In the genomic region with DNA sequence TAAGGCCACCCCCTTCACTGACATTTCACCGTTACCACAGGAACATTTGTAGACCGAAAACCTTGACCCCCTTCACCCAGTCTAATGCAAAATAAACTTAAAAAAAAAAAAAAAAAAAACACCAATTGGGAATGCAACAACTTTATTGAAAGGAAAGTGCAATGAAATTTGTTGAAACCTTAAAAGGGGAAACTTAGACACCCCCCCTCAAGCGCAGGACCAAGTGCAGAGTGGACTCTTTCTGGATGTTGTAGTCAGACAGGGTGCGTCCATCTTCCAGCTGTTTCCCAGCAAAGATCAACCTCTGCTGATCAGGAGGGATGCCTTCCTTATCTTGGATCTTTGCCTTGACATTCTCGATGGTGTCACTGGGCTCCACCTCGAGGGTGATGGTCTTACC, we compare ENCODE assay signal across 8 cellular contexts. TPM values are rescaled to one million over a fixed set of nuclear protein-coding genes. Genes with fewer than 3 reads are reported as not detected.
DNase-seq lines count a peak whose midpoint lies in the region; ATAC-seq and TF ChIP-seq lines count a peak whose summit lies in the region.
"Not testable (repeated sequence)": the region's sequence is repeated elsewhere in the genome, so short reads cannot be mapped to it uniquely, and the experiment has no call there.

No MANE protein-coding gene starts in this region.

- H3K36me3 Mint-ChIP-seq in CD14-positive monocyte, result peaks cover 35% of the 10 kb centered on the region in 2 donors
- H3K36me3 Mint-ChIP-seq in activated CD8-positive, alpha-beta T cell treated with anti-CD3 and anti-CD28 coated beads for 36 hours (ENCODE audit: low read depth), result peaks cover 40% of the 10 kb centered on the region
- H3K36me3 Mint-ChIP-seq in brain, result peaks cover 47% of the 10 kb centered on the region
- H3K36me3 Mint-ChIP-seq in progenitor cell of endocrine pancreas (ENCODE audit: insufficient read depth), result peaks cover 35% of the 10 kb centered on the region

- POLR2A ChIA-PET in activated CD8-positive, alpha-beta T cell treated with anti-CD3 and anti-CD28 coated beads for 36 hours (lab: Charles Lee), result interaction anchor here (0.6 to 4.2 kb wide), 8 partner anchors 9 to 1193 kb away, joined by 3 to 39 read pairs (median 3); no protein-coding TSS in a partner anchor

- H3K4me1 Mint-ChIP-seq in CD14-positive monocyte (peaks cover 44% of the 10 kb centered on the region), brain (peaks cover 76% of the 10 kb centered on the region), progenitor cell of endocrine pancreas (ENCODE audit: low read depth) (peaks cover 40% of the 10 kb centered on the region)
- H3K4me1 Mint-ChIP-seq in activated CD8-positive, alpha-beta T cell treated with anti-CD3 and anti-CD28 coated beads for 36 hours (ENCODE audit: low read depth), result peaks cover 53% of the 10 kb centered on the region

- peak overlapping the region; percentile 54 for H3K27ac ChIP-seq in Karpas-422 (ENCODE audit: low read length)
- peak overlapping the region; percentile 25 to 68 (median 60) for H3K27ac ChIP-seq in esophagus squamous epithelium
- peak overlapping the region in 1 of 2 donors; percentile 70 for H3K27ac ChIP-seq in lung (ENCODE audit: low read depth in 1 of 2, low read length in 1 of 2)
- peak overlapping the region in 2 of 3 donors; percentile 7 to 44 for H3K27ac ChIP-seq in thyroid gland

- H3K36me3 ChIP-seq in Karpas-422 (ENCODE audit: insufficient read depth, low read length) (peaks cover 16% of the 10 kb centered on the region), esophagus squamous epithelium (peaks cover 5 to 37% (median 15%) of the 10 kb centered on the region in 3 donors), lung (ENCODE audit: control insufficient read depth in 2 of 2, insufficient read depth in 2 of 2, low read length in 2 of 2) (peaks cover 12 to 16% of the 10 kb centered on the region in 2 donors), thyroid gland (peaks cover 23 to 28% of the 10 kb centered on the region in 2 donors)

- peak overlapping the region; percentile 59 to 72 for H3K4me3 Mint-ChIP-seq in CD14-positive monocyte
- H3K4me3 Mint-ChIP-seq in activated CD8-positive, alpha-beta T cell treated with anti-CD3 and anti-CD28 coated beads for 36 hours, result peak overlapping the region; percentile 48
- peak overlapping the region; percentile 75 to 90 (median 81) for H3K4me3 Mint-ChIP-seq in brain
- peak overlapping the region; percentile 38 for H3K4me3 Mint-ChIP-seq in progenitor cell of endocrine pancreas (ENCODE audit: low read depth)

- H3K9me3 Mint-ChIP-seq in CD14-positive monocyte; activated CD8-positive, alpha-beta T cell treated with anti-CD3 and anti-CD28 coated beads for 36 hours; progenitor cell of endocrine pancreas (ENCODE audit: low read depth): not testable (repeated sequence)
- H3K9me3 Mint-ChIP-seq in brain, result peaks cover 23 to 39% (median 34%) of the 10 kb centered on the region in 5 experiments

- H4K20me1 ChIP-seq in Karpas-422 (ENCODE audit: insufficient read depth, low read depth, low read length), result peaks cover 30% of the 10 kb centered on the region

- CTCF ChIA-PET in activated CD8-positive, alpha-beta T cell treated with anti-CD3 and anti-CD28 coated beads for 36 hours (lab: Charles Lee), result interaction anchor here (2.8 kb wide), 1 partner anchor 30 kb away, joined by 23 read pairs; no protein-coding TSS in a partner anchor

- not testable (repeated sequence) for H3K27me3 Mint-ChIP-seq in CD14-positive monocyte (ENCODE audit: low read depth in 3 of 3); activated CD8-positive, alpha-beta T cell treated with anti-CD3 and anti-CD28 coated beads for 36 hours; progenitor cell of endocrine pancreas
- peaks cover 31% of the 10 kb centered on the region for H3K27me3 Mint-ChIP-seq in brain

- H3K9me2 ChIP-seq in Karpas-422 (replicated peaks; ENCODE audit: insufficient read depth, low read length), result not testable (repeated sequence)

- not testable (repeated sequence) for H3K27me3 ChIP-seq in Karpas-422 (ENCODE audit: low read length); esophagus squamous epithelium; lung (ENCODE audit: control insufficient read depth, insufficient read depth); thyroid gland

- peak overlapping the region in 5 of 7 donors; percentile 32 to 85 (median 67) for H3K27ac Mint-ChIP-seq in CD14-positive monocyte
- H3K27ac Mint-ChIP-seq in activated CD8-positive, alpha-beta T cell treated with anti-CD3 and anti-CD28 coated beads for 36 hours, result peak overlapping the region; percentile 70
- H3K27ac Mint-ChIP-seq in brain, result peak overlapping the region in 4 of 5 experiments; percentile 26 to 78 (median 60)
- peak overlapping the region; percentile 39 for H3K27ac Mint-ChIP-seq in progenitor cell of endocrine pancreas

- ATAC-seq in activated CD8-positive, alpha-beta T cell treated with anti-CD3 and anti-CD28 coated beads for 36 hours; lung (ENCODE audit: insufficient read depth, low FRiP score): not testable (repeated sequence)

- H3K4me2 ChIP-seq in Karpas-422 (ENCODE audit: low read depth, low read length, poor library complexity, severe bottlenecking), result peak overlapping the region; percentile 7

- intact Hi-C loops in CD14-positive monocyte (cut with micrococcal nuclease); activated CD8-positive, alpha-beta T cell treated with anti-CD3 and anti-CD28 coated beads for 36 hours (cut with micrococcal nuclease); esophagus squamous epithelium (cut with DNase I); thyroid gland (cut with DNase I): not testable (repeated sequence)

- TF ChIP-seq CTCF in CD14-positive monocyte (IDR thresholded peaks at IDR 0.05); activated CD8-positive, alpha-beta T cell treated with anti-CD3 and anti-CD28 coated beads for 36 hours (IDR thresholded peaks at IDR 0.05); brain (conservative IDR thresholded peaks at IDR 0.05); esophagus squamous epithelium (IDR thresholded peaks at IDR 0.05); lung (IDR thresholded peaks at IDR 0.05; ENCODE audit: control extremely low read depth, extremely low read depth); progenitor cell of endocrine pancreas (IDR thresholded peaks at IDR 0.05; ENCODE audit: unreplicated experiment); thyroid gland (IDR thresholded peaks at IDR 0.05): not testable (repeated sequence)

- not testable (repeated sequence) for H3K4me3 ChIP-seq in Karpas-422 (ENCODE audit: low read length); thyroid gland (replicated peaks in 1 of 3)
- H3K4me3 ChIP-seq in esophagus squamous epithelium (peak overlapping the region; percentile 1 to 54 (median 37)), lung (peak overlapping the region; percentile 35)

- H3K79me2 ChIP-seq in Karpas-422 (ENCODE audit: low read length), result peaks cover 21% of the 10 kb centered on the region

- TF ChIP-seq POLR2A in esophagus squamous epithelium (IDR thresholded peaks at IDR 0.05), result peak in 2 of 4 donors; percentile 18 to 21
- not testable (repeated sequence) for TF ChIP-seq POLR2A in thyroid gland (IDR thresholded peaks at IDR 0.05)

- H3K9me3 ChIP-seq in Karpas-422 (ENCODE audit: low read length); esophagus squamous epithelium; lung (ENCODE audit: control insufficient read depth in 2 of 2, insufficient read depth in 1 of 2, low read length in 1 of 2); thyroid gland: not testable (repeated sequence)

- H3K4me1 ChIP-seq in Karpas-422 (ENCODE audit: low read length) (peaks cover 54% of the 10 kb centered on the region), esophagus squamous epithelium (peaks cover 10 to 65% (median 23%) of the 10 kb centered on the region in 3 donors), thyroid gland (peaks cover 33 to 36% of the 10 kb centered on the region in 2 donors)
- H3K4me1 ChIP-seq in lung (ENCODE audit: control insufficient read depth in 2 of 2, insufficient read depth in 2 of 2, low read length in 2 of 2), result not testable (repeated sequence)

- not testable (repeated sequence) for H3K9ac ChIP-seq in Karpas-422 (ENCODE audit: low read length)

- H2AFZ ChIP-seq in Karpas-422 (ENCODE audit: low read length), result not testable (repeated sequence)

- not testable (repeated sequence) for DNase-seq in CD14-positive monocyte (ENCODE audit: low spot score); Karpas-422; activated CD8-positive, alpha-beta T cell treated with anti-CD3 and anti-CD28 coated beads for 36 hours; esophagus squamous epithelium (lab: John Stamatoyannopoulos, UW); lung (ENCODE audit: low spot score); progenitor cell of endocrine pancreas (ENCODE audit: low spot score, unreplicated experiment); thyroid gland

- WGBS in esophagus squamous epithelium, 2 donors, result 38 to 47% methylated on average over 6 of the region's 6 CpGs
- WGBS in lung, 2 donors, result 56 to 78% methylated on average over 6 of the region's 6 CpGs
- WGBS in thyroid gland, 2 donors, result 72 to 82% methylated on average over 5 to 6 of the region's 6 CpGs

RNA-seq across cellular contexts. Expression of a gene that starts 2.9 kb away (rescaled TPM):
- polyA plus RNA-seq in CD14-positive monocyte (1,000 to 10,000 TPM in 1 of 2 donors, 100 to 1,000 TPM in 1; 969 to 1,385 TPM), brain (ENCODE audit: insufficient read depth, low read depth, low replicate concordance) (912 TPM), lung (1,000 to 10,000 TPM; 1,465 to 1,682 TPM)
- 603 and 914 TPM in 2 replicates for total RNA-seq in Karpas-422 (2014; rRNA removed; shearing (Covaris generic); ENCODE audit: low replicate concordance)
- total RNA-seq in activated CD8-positive, alpha-beta T cell treated with anti-CD3 and anti-CD28 coated beads for 36 hours, result 1,000 to 10,000 TPM in 1 of 2 experiments, 100 to 1,000 TPM in 1; 963 to 1,010 TPM
- total RNA-seq in esophagus squamous epithelium (1,000 to 10,000 TPM; 1,012 to 1,417 (median 1,215) TPM), lung (1,000 to 10,000 TPM; 1,113 to 1,141 TPM), progenitor cell of endocrine pancreas (630 and 645 TPM in 2 replicates), thyroid gland (1,000 to 10,000 TPM in 2 of 4 donors, 100 to 1,000 TPM in 2; 907 to 1,424 (median 1,000) TPM)

RNA-seq across cellular contexts. Expression of a gene that starts 47.9 kb away (rescaled TPM):
- polyA plus RNA-seq in CD14-positive monocyte (10 to 100 TPM; 13.1 to 15.2 TPM), brain (ENCODE audit: insufficient read depth, low read depth, low replicate concordance) (44.7 TPM), lung (10 to 100 TPM; 11.9 to 29.7 TPM)
- total RNA-seq in Karpas-422 (2014; rRNA removed; shearing (Covaris generic); ENCODE audit: low replicate concordance), result 91.7 and 102 TPM in 2 replicates
- total RNA-seq in activated CD8-positive, alpha-beta T cell treated with anti-CD3 and anti-CD28 coated beads for 36 hours, result 10 to 100 TPM; 36.2 to 38.1 TPM
- total RNA-seq in esophagus squamous epithelium (1 to 10 TPM; 7.1 to 9.5 (median 8.8) TPM), lung (10 to 100 TPM; 28.0 to 31.3 TPM), progenitor cell of endocrine pancreas (20.6 and 21.5 TPM in 2 replicates), thyroid gland (10 to 100 TPM; 10.9 to 16.0 (median 15.4) TPM)
